In the genomic region with DNA sequence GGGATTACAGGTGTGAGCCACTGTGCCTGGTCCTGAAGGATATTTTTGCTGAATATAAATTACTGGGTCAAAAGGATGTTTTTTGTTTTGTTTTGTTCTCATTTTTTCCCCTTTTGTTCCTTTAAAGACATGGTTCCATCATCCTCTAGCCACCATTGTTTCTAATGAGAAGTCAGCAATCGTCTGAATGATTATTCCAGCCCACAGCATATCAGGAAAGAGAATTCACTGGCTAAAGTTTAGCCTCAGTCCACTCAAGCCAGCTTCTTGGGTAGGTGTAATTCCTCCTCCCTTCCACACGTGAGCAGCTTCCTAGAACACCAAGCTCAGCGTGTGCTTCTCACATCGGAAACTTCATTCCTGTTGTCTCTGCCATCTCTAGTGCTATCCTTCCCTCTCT, we compare ENCODE assay signal across 21 cellular contexts.
"Had no signal": no experiment of that assay in that cellular context is flagged by ENCODE, and none has a peak within 500 bp of the region (broad histone marks: within the 10 kb centered on the region; RNA-seq: fewer than 3 reads in every experiment).

No MANE protein-coding gene starts in this region.

- H3K4me1 ChIP-seq: Peyer's patch, SJSA1 had no signal

- H3K27me3 Mint-ChIP-seq: activated CD4-positive, alpha-beta T cell treated with anti-CD3 and anti-CD28 coated beads, Interleukin-2, amount 10 ng/mL, durations not matched to agents 7 days and 5 days had no signal

- H3K27me3 ChIP-seq: brain microvascular endothelial cell, cardiac muscle cell, Peyer's patch, SJSA1 had no signal

- H3K4me3 ChIP-seq: cardiac muscle cell, Peyer's patch, SJSA1 had no signal

- H3K27ac ChIP-seq: brain microvascular endothelial cell, cardiac muscle cell, Peyer's patch, RWPE1, SJSA1 had no signal

- H3K4me3 Mint-ChIP-seq: activated CD4-positive, alpha-beta memory T cell treated with anti-CD3 and anti-CD28 coated beads for 36 hours; activated CD4-positive, alpha-beta T cell treated with anti-CD3 and anti-CD28 coated beads, Interleukin-2, amount 10 ng/mL, durations not matched to agents 7 days and 5 days; activated naive CD4-positive, alpha-beta T cell treated with anti-CD3 and anti-CD28 coated beads, Interleukin-2, amount 10 ng/mL, durations not matched to agents 7 days and 5 days; activated naive CD8-positive, alpha-beta T cell treated with anti-CD3 and anti-CD28 coated beads for 36 hours; activated T-cell treated with anti-CD3 and anti-CD28 coated beads, Interleukin-2, amount 50 U/mL, for 72 hours; T-helper 1 cell treated with Interleukin-12 subunit alpha and Interleukin-12 subunit beta and Interleukin-4 antibody, amounts not matched to agents 30 μg/mL and 1 μg/mL, for 36 hours had no signal

- H3K36me3 ChIP-seq: brain microvascular endothelial cell, cardiac muscle cell, Peyer's patch, SJSA1 had no signal

- DNase-seq: activated CD4-positive, alpha-beta memory T cell treated with anti-CD3 and anti-CD28 coated beads for 36 hours; activated CD4-positive, alpha-beta T cell treated with anti-CD3 and anti-CD28 coated beads, Interleukin-2, amount 10 ng/mL, durations not matched to agents 7 days and 5 days; activated CD4-positive, CD25-positive, alpha-beta regulatory T cell treated with anti-CD3 and anti-CD28 coated beads, Interleukin-2, amount 50 U/mL, for 72 hours; activated gamma-delta T cell treated with Interleukin-2 at 50 U/mL for 16 hours; activated naive CD4-positive, alpha-beta T cell treated with anti-CD3 and anti-CD28 coated beads, Interleukin-2, amount 10 ng/mL, durations not matched to agents 7 days and 5 days; activated naive CD8-positive, alpha-beta T cell treated with anti-CD3 and anti-CD28 coated beads for 36 hours; activated T-cell treated with anti-CD3 and anti-CD28 coated beads, Interleukin-2, amount 50 U/mL, for 72 hours; brain microvascular endothelial cell; cerebellar nuclear complex; KBM-7; NCI-H1417; NCI-H2029; NCI-H510A treated with DMSO at 0.1 percent for 48 hours; NCI-H69; Peyer's patch; SHP77 had no signal

- H3K36me3 Mint-ChIP-seq: activated naive CD4-positive, alpha-beta T cell treated with anti-CD3 and anti-CD28 coated beads, Interleukin-2, amount 10 ng/mL, durations not matched to agents 7 days and 5 days had no signal

- H3K27ac Mint-ChIP-seq: activated CD4-positive, alpha-beta memory T cell treated with anti-CD3 and anti-CD28 coated beads for 36 hours; activated CD4-positive, alpha-beta T cell treated with anti-CD3 and anti-CD28 coated beads, Interleukin-2, amount 10 ng/mL, durations not matched to agents 7 days and 5 days; activated naive CD4-positive, alpha-beta T cell treated with anti-CD3 and anti-CD28 coated beads, Interleukin-2, amount 10 ng/mL, durations not matched to agents 7 days and 5 days; activated naive CD8-positive, alpha-beta T cell treated with anti-CD3 and anti-CD28 coated beads for 36 hours; activated T-cell treated with anti-CD3 and anti-CD28 coated beads, Interleukin-2, amount 50 U/mL, for 72 hours; activated T-helper 2 cell treated with anti-CD3 and anti-CD28 coated beads, Interferon-gamma antibody, Interleukin-2, Interleukin-4, amounts not matched to agents 10 μg/mL and 5 μg/mL and 100 μg/mL, durations not matched to agents 14 hours and 24 hours and 36 hours; T-helper 1 cell treated with Interleukin-12 subunit alpha and Interleukin-12 subunit beta and Interleukin-4 antibody, amounts not matched to agents 30 μg/mL and 1 μg/mL, for 36 hours had no signal
